Comparison of ENCODE assay signal across 8 cellular contexts in the genomic region with DNA sequence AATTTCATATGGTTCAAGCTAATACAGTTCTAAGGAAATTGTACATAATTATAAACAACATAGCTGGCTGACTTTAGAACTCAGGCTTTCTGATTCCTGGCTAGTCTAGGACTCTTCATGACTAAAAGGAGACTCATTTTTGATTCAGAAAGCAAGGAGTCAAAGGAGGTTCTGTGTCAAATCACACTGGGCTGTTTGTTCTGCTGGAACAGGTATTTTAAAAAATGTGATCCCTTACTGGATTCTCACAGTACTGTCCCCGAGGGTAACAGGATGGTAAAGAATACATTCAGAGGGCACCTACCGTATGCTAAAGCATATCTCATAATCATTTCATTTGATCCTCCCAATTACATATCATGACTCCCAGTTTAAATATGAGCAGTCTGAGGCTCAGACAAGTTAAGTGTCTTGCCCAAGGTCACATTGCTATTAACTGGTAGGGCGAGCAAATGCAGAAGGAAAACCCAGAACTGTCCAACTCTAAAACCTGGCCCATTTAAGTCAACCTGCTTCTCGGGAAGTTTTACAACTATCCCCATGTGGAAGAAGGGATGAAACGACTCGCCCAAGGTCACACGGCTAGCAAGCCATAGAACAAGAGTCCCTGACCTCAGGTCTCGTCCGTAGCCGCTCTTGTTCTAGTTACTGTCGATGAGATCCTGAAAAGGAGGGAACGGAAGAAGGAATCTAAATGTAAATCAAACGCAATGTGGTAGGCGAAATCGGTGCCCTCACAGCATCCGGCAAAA. TPM values are rescaled to one million over a fixed set of nuclear protein-coding genes. Genes with fewer than 3 reads are reported as not detected.
DNase-seq lines count a peak whose midpoint lies in the region; ATAC-seq and TF ChIP-seq lines count a peak whose summit lies in the region.

No MANE protein-coding gene starts in this region.

- peak overlapping the region; percentile 95 for H3K27ac ChIP-seq in BLaER1
- peak overlapping the region; percentile 95 for H3K27ac ChIP-seq in HUES6 (ENCODE audit: low read depth, low read length)
- peak overlapping the region; percentile 59 to 89 (median 82) for H3K27ac ChIP-seq in body of pancreas
- H3K27ac ChIP-seq in layer of hippocampus (ENCODE audit: low read depth, low read length) = peak overlapping the region; percentile 64
- peak overlapping the region; percentile 64 to 78 for H3K27ac ChIP-seq in thoracic aorta

- 1% methylated on average over 16 of the region's 16 CpGs for WGBS in body of pancreas, 2 donors

- peaks cover 9% of the 10 kb centered on the region for H3K4me1 ChIP-seq in BLaER1
- H3K4me1 ChIP-seq in HUES6 (ENCODE audit: control insufficient read depth, insufficient read depth, low read length) = peaks cover 44% of the 10 kb centered on the region
- H3K4me1 ChIP-seq in body of pancreas = peaks cover 24% of the 10 kb centered on the region
- peaks cover 8 to 13% of the 10 kb centered on the region in 2 donors for H3K4me1 ChIP-seq in thoracic aorta (ENCODE audit: control insufficient read depth in 1 of 2, low read depth in 2 of 2)

- H3K9ac ChIP-seq in BLaER1 = peak overlapping the region; percentile 97
- H3K9ac ChIP-seq in HUES6 (ENCODE audit: low read length) = peak overlapping the region; percentile 98

- H3K27me3 ChIP-seq in BLaER1 (no peaks in the 10 kb centered on the region), HUES6 (ENCODE audit: control insufficient read depth, insufficient read depth, low read length) (no peaks in the 10 kb centered on the region), body of pancreas (no peaks in the 10 kb centered on the region), layer of hippocampus (ENCODE audit: control insufficient read depth, insufficient read depth, low read length) (no peaks in the 10 kb centered on the region), thoracic aorta (replicated peaks; ENCODE audit: insufficient read depth) (no peaks in the 10 kb centered on the region)

- H4K20me1 ChIP-seq in BLaER1 = peaks cover 33% of the 10 kb centered on the region

- DNase-seq in body of pancreas = peak in 1 of 4 donors; percentile 26
- no peak for DNase-seq in thoracic aorta (ENCODE audit: low spot score)
- DNase-seq in NCI-H526 treated with DMSO at 0.1 percent for 48 hours (lab: John Stamatoyannopoulos, UW) = no peak
- no peak for DNase-seq in AG08396 (ENCODE audit: low spot score)

- H3K4me3 ChIP-seq in BLaER1 = peak overlapping the region; percentile 89
- H3K4me3 ChIP-seq in HUES6 (ENCODE audit: low read depth, low read length) = peak overlapping the region; percentile 87
- peak overlapping the region; percentile 70 to 92 for H3K4me3 ChIP-seq in body of pancreas
- H3K4me3 ChIP-seq in thoracic aorta = peak overlapping the region; percentile 81

- H3K9me3 ChIP-seq in BLaER1 = no peaks in the 10 kb centered on the region
- H3K9me3 ChIP-seq in HUES6 (ENCODE audit: control insufficient read depth, insufficient read depth, low read depth, low read length) = no peaks in the 10 kb centered on the region
- H3K9me3 ChIP-seq in body of pancreas = no peaks in the 10 kb centered on the region
- no peaks in the 10 kb centered on the region for H3K9me3 ChIP-seq in thoracic aorta

- peak overlapping the region; percentile 93 for H3K4me2 ChIP-seq in BLaER1

- intact Hi-C loops in body of pancreas (cut with DNase I) = no loop called here

- TF ChIP-seq POLR2A in body of pancreas (IDR thresholded peaks at IDR 0.05) = no peak

- H3K36me3 ChIP-seq in BLaER1 (peaks cover 21% of the 10 kb centered on the region), HUES6 (ENCODE audit: control insufficient read depth, insufficient read depth, low read length) (peaks cover 34% of the 10 kb centered on the region), body of pancreas (replicated peaks in 1 of 2; ENCODE audit: insufficient read depth in 1 of 2, low read depth in 2 of 2) (no peaks in the 10 kb centered on the region), thoracic aorta (peaks cover 10% of the 10 kb centered on the region)

- TF ChIP-seq CTCF in body of pancreas (IDR thresholded peaks at IDR 0.05) = no peak
- no peak for TF ChIP-seq CTCF in thoracic aorta (IDR thresholded peaks at IDR 0.05)

- peak; percentile 13 for ATAC-seq in GM19328 (IDR thresholded peaks at IDR 0.05; ENCODE audit: unreplicated experiment)
- ATAC-seq in body of pancreas = peak; percentile 10
- ATAC-seq in thoracic aorta (ENCODE audit: insufficient number of reproducible peaks, low FRiP score, low read depth) = peak; percentile 19

RNA-seq across cellular contexts. Expression of a gene that starts 0.7 kb away (rescaled TPM):
- total RNA-seq in body of pancreas = 10 to 100 TPM; 20.8 to 26.2 TPM
- 10 to 100 TPM; 33.3 to 57.2 TPM for total RNA-seq in thoracic aorta
